Comparison of ENCODE assay signal across 10 cellular contexts in the genomic region with DNA sequence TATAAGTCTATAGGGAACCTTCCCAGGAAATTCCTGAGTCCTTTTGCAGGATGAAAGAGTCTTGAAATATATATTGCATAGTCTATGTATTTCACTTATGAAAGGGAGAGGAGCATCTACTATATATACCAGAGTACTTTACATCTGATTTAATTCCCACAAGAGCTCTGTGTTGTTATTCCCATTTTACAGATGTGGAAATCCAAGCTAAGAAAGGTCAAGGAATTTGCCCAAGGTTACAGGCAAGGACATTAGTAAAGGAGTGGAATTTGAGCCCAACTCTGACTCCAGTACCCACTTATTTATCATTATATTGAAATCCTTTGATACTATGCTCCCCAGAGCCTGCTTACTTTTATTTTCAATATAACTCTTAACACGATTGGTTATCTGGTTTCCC. TPM values are rescaled to one million over a fixed set of nuclear protein-coding genes. Genes with fewer than 3 reads are reported as not detected.
DNase-seq lines count a peak whose midpoint lies in the region; ATAC-seq, FAIRE-seq and TF ChIP-seq lines count a peak whose summit lies in the region.
"Had no signal": no experiment of that assay in that cellular context is flagged by ENCODE, and none has a peak within 500 bp of the region (broad histone marks: within the 10 kb centered on the region; RNA-seq: fewer than 3 reads in every experiment).

No MANE protein-coding gene starts in this region.

- H3K79me2 ChIP-seq in HepG2 (ENCODE audit: insufficient read depth, low read length) = peaks cover 46% of the 10 kb centered on the region

- no peak for TF ChIP-seq RAD21 in HepG2 (CRISPR knock-in tag; IDR thresholded peaks at IDR 0.05)

- 92% methylated on average over 1 of the region's 1 CpG for WGBS in HepG2 (ENCODE audit: low lambda C conversion rate)

- no peak overlapping the region for H3K27ac ChIP-seq in HepG2 (ENCODE audit: extremely low read length, insufficient read depth, low read length)
- H3K27ac ChIP-seq in stomach smooth muscle (ENCODE audit: low read length) = no peak overlapping the region
- H3K27ac ChIP-seq: brain microvascular endothelial cell had no signal

- intact Hi-C loops in activated CD4-positive, alpha-beta T cell treated with anti-CD3 and anti-CD28 coated beads, Interleukin-2, amount 10 ng/mL, durations not matched to agents 24 days and 14 days (cut with micrococcal nuclease) = loop anchor here (10.0 kb wide), 1 partner anchor 1137 kb away; the partner anchor contains the start of gene SEC63
- intact Hi-C loops in HepG2 (cut with micrococcal nuclease; ENCODE audit: unreplicated experiment) = no loop called here

- H3K4me3 ChIP-seq in HepG2 (replicated peaks in 1 of 3; ENCODE audit: insufficient read depth in 1 of 3, low read depth in 2 of 3, low read length in 3 of 3) (peak overlapping the region; percentile 37 to 98 (median 89); a peak in 5 of 6 replicates), stomach smooth muscle (ENCODE audit: low read length in 2 of 2) (peak overlapping the region; percentile 92 to 93)

- H3K9me3 Mint-ChIP-seq in activated CD4-positive, alpha-beta T cell treated with anti-CD3 and anti-CD28 coated beads, Interleukin-2, amount 10 ng/mL, durations not matched to agents 24 days and 14 days = no peaks in the 10 kb centered on the region
- H3K9me3 Mint-ChIP-seq in activated naive CD8-positive, alpha-beta T cell treated with anti-CD3 and anti-CD28 coated beads, Interleukin-2, amount 50 U/mL, for 24 hours = no peaks in the 10 kb centered on the region

- in situ Hi-C loops in HepG2 (cut with HindIII; ENCODE audit: extremely low pct_ligation_motif_present, low pct_unique_long_range_greater_than_20kb) (no loop called here), GM13976 (cut with MboI; ENCODE audit: low sequenced_read_pairs, unreplicated experiment) (loop anchor here (10.0 kb wide), 1 partner anchor 293 kb away; the partner anchor contains the start of gene CD164)

- H3K4me1 ChIP-seq in HepG2 (ENCODE audit: insufficient read depth, low read length) (peaks cover 62% of the 10 kb centered on the region), stomach smooth muscle (ENCODE audit: control insufficient read depth, insufficient read depth, low read length) (peaks cover 7% of the 10 kb centered on the region)

- no peak overlapping the region for H3K27ac Mint-ChIP-seq in activated CD4-positive, alpha-beta T cell treated with anti-CD3 and anti-CD28 coated beads, Interleukin-2, amount 10 ng/mL, durations not matched to agents 24 days and 14 days
- H3K27ac Mint-ChIP-seq in activated naive CD8-positive, alpha-beta T cell treated with anti-CD3 and anti-CD28 coated beads, Interleukin-2, amount 50 U/mL, for 24 hours = no peak overlapping the region

- peak overlapping the region; percentile 89 for H3K4me2 ChIP-seq in HepG2 (ENCODE audit: low read depth, low read length)

- no peak overlapping the region for H2AFZ ChIP-seq in HepG2 (ENCODE audit: low read length)

- H3K4me1 Mint-ChIP-seq in activated CD4-positive, alpha-beta T cell treated with anti-CD3 and anti-CD28 coated beads, Interleukin-2, amount 10 ng/mL, durations not matched to agents 24 days and 14 days = peaks cover 49% of the 10 kb centered on the region
- H3K4me1 Mint-ChIP-seq in activated naive CD8-positive, alpha-beta T cell treated with anti-CD3 and anti-CD28 coated beads, Interleukin-2, amount 50 U/mL, for 24 hours = peaks cover 50% of the 10 kb centered on the region

- no TSS peak for BruUV-seq in HepG2 (replicated peaks; lab: Mats Ljungman, UMichigan)

- POLR2A ChIA-PET in HepG2 (lab: Yijun Ruan, JAX) = no interaction called here

- H3K27me3 Mint-ChIP-seq in activated CD4-positive, alpha-beta T cell treated with anti-CD3 and anti-CD28 coated beads, Interleukin-2, amount 10 ng/mL, durations not matched to agents 24 days and 14 days = no peaks in the 10 kb centered on the region
- H3K27me3 Mint-ChIP-seq in activated naive CD8-positive, alpha-beta T cell treated with anti-CD3 and anti-CD28 coated beads, Interleukin-2, amount 50 U/mL, for 24 hours = no peaks in the 10 kb centered on the region

- no peak for DNase-seq in activated CD4-positive, alpha-beta T cell treated with anti-CD3 and anti-CD28 coated beads, Interleukin-2, amount 10 ng/mL, durations not matched to agents 24 days and 14 days
- DNase-seq in activated CD4-positive, alpha-beta T cell treated with anti-CD3 and anti-CD28 coated beads, Interleukin-2, amount 50 U/mL, for 48 hours = no peak
- DNase-seq in activated naive CD8-positive, alpha-beta T cell treated with anti-CD3 and anti-CD28 coated beads, Interleukin-2, amount 50 U/mL, for 24 hours = no peak
- no peak for DNase-seq in HepG2 (ENCODE audit: low spot score)
- DNase-seq in erythroblast (lab: John Stamatoyannopoulos, UW) = no peak
- DNase-seq in GM13976 (ENCODE audit: low spot score) = no peak
- no peak for DNase-seq in central memory CD4-positive, alpha-beta T cell
- DNase-seq: brain microvascular endothelial cell, NCI-H1105 treated with DMSO at 0.1 percent for 48 hours had no signal

- no peaks in the 10 kb centered on the region; a peak in 1 of 5 replicates for H3K27me3 ChIP-seq in HepG2 (ENCODE audit: control insufficient read depth in 1 of 2, insufficient read depth in 2 of 2, low read length in 2 of 2)
- no peaks in the 10 kb centered on the region for H3K27me3 ChIP-seq in stomach smooth muscle (ENCODE audit: control insufficient read depth in 1 of 2, insufficient read depth in 2 of 2, low read length in 2 of 2)
- H3K27me3 ChIP-seq: brain microvascular endothelial cell had no signal

- CTCF ChIA-PET in HepG2 (lab: Yijun Ruan, JAX; ENCODE audit: low intra/inter-chr PET ratio, low total read pairs) = no interaction called here

- no peak for ATAC-seq in activated naive CD8-positive, alpha-beta T cell treated with anti-CD3 and anti-CD28 coated beads, Interleukin-2, amount 50 U/mL, for 24 hours
- ATAC-seq in HepG2 = no peak

- no peaks in the 10 kb centered on the region for H3K36me3 ChIP-seq in HepG2 (replicated peaks in 1 of 2; ENCODE audit: control insufficient read depth in 1 of 2, insufficient read depth in 2 of 2, low read length in 2 of 2)
- H3K36me3 ChIP-seq in stomach smooth muscle (ENCODE audit: control insufficient read depth in 2 of 2, insufficient read depth in 2 of 2, low read length in 2 of 2) = no peaks in the 10 kb centered on the region
- H3K36me3 ChIP-seq: brain microvascular endothelial cell had no signal

- H3K4me3 Mint-ChIP-seq in activated CD4-positive, alpha-beta T cell treated with anti-CD3 and anti-CD28 coated beads, Interleukin-2, amount 10 ng/mL, durations not matched to agents 24 days and 14 days = peak overlapping the region; percentile 36
- H3K4me3 Mint-ChIP-seq in activated naive CD8-positive, alpha-beta T cell treated with anti-CD3 and anti-CD28 coated beads, Interleukin-2, amount 50 U/mL, for 24 hours = peak overlapping the region; percentile 93

- H3K36me3 Mint-ChIP-seq in activated CD4-positive, alpha-beta T cell treated with anti-CD3 and anti-CD28 coated beads, Interleukin-2, amount 10 ng/mL, durations not matched to agents 24 days and 14 days (ENCODE audit: low read depth) = peaks cover 2% of the 10 kb centered on the region
- no peaks in the 10 kb centered on the region for H3K36me3 Mint-ChIP-seq in activated naive CD8-positive, alpha-beta T cell treated with anti-CD3 and anti-CD28 coated beads, Interleukin-2, amount 50 U/mL, for 24 hours (ENCODE audit: low read depth)

- H3K9ac ChIP-seq in HepG2 (ENCODE audit: insufficient read depth, low read depth, low read length) = no peak overlapping the region
- H3K9ac ChIP-seq in stomach smooth muscle (ENCODE audit: low read length in 2 of 2) = peak overlapping the region in 1 of 2 donors; percentile 97

- TF ChIP-seq EP300 in HepG2 (IDR thresholded peaks at IDR 0.05; ENCODE audit: low read depth in 2 of 2, low read length in 2 of 2) (no peak), HepG2 (CRISPR knock-in tag; IDR thresholded peaks at IDR 0.05; ENCODE audit: borderline replicate concordance) (no peak)

- peaks cover 12% of the 10 kb centered on the region for H4K20me1 ChIP-seq in HepG2 (ENCODE audit: insufficient read depth, low read length)

- no peak for FAIRE-seq in HepG2 (lab: Jason Lieb, UNC)

- no peak for TF ChIP-seq CTCF in HepG2 (CRISPR knock-in tag; IDR thresholded peaks at IDR 0.05)
- TF ChIP-seq CTCF in GM13976 (IDR thresholded peaks at IDR 0.05; ENCODE audit: borderline replicate concordance, control extremely low read depth, extremely low read depth, insufficient read depth, missing control alignments) = no peak

- no peaks in the 10 kb centered on the region for H3K9me3 ChIP-seq in HepG2 (ENCODE audit: low read length)
- no peaks in the 10 kb centered on the region for H3K9me3 ChIP-seq in stomach smooth muscle (ENCODE audit: control insufficient read depth in 2 of 2, low read length in 2 of 2)

- TF ChIP-seq POLR2A in HepG2 (IDR thresholded peaks at IDR 0.05; ENCODE audit: insufficient read depth in 1 of 2, low read depth in 2 of 2, low read length in 2 of 2) = no peak
- TF ChIP-seq POLR2A in erythroblast (IDR thresholded peaks at IDR 0.05; ENCODE audit: low read length) = no peak

RNA-seq across cellular contexts. Expression of gene SESN1, which starts 2.6 kb away (rescaled TPM):
- total RNA-seq in activated CD4-positive, alpha-beta T cell treated with anti-CD3 and anti-CD28 coated beads, Interleukin-2, amount 10 ng/mL, durations not matched to agents 24 days and 14 days = 9.3 and 11.5 TPM in 2 replicates
- total RNA-seq in HepG2 (2016; rRNA removed; fragmentation: Illumina TruSeq; extraction: Trizol) = 44.7 and 52.1 TPM in 2 replicates
- total RNA-seq in HepG2 (2016; cell fraction: cytosol; rRNA removed; fragmentation: Illumina TruSeq; extraction: Trizol; ENCODE audit: low read depth) = 5.9 and 6.4 TPM in 2 replicates
- total RNA-seq in HepG2 (2016; cell fraction: insoluble cytoplasmic fraction; rRNA removed; fragmentation: Illumina TruSeq; extraction: Trizol) = 44.0 and 53.7 TPM in 2 replicates
- total RNA-seq in HepG2 (2016; cell fraction: membrane; rRNA removed; fragmentation: Illumina TruSeq; extraction: Trizol) = 18.5 and 19.2 TPM in 2 replicates
- 41.0 and 44.1 TPM in 2 replicates for total RNA-seq in HepG2 (2016; cell fraction: nucleus; rRNA removed; fragmentation: Illumina TruSeq; extraction: Trizol)
- polyA plus RNA-seq in HepG2 (2011; rRNA removed) = 20.6 and 24.9 TPM in 2 replicates
- polyA plus RNA-seq in HepG2 (2011; cell fraction: cytosol; rRNA removed) = 8.7 and 12.4 TPM in 2 replicates
- polyA plus RNA-seq in HepG2 (2011; cell fraction: nucleus; rRNA removed) = 18.6 and 19.8 TPM in 2 replicates
- 16.9 and 20.3 TPM in 2 replicates for polyA plus RNA-seq in HepG2 (2012)
- 3.6 TPM in 2 replicates for polyA plus RNA-seq in HepG2 (2016; cell fraction: cytosol; fragmentation: Illumina TruSeq; extraction: Trizol; ENCODE audit: low read depth)
- 46.8 and 47.5 TPM in 2 replicates for polyA plus RNA-seq in HepG2 (2016; cell fraction: insoluble cytoplasmic fraction; fragmentation: Illumina TruSeq; extraction: Trizol; ENCODE audit: low read depth)
- 9.9 and 10.9 TPM in 2 replicates for polyA plus RNA-seq in HepG2 (2016; cell fraction: membrane; fragmentation: Illumina TruSeq; extraction: Trizol; ENCODE audit: low read depth)
- 40.6 and 43.2 TPM in 2 replicates for polyA plus RNA-seq in HepG2 (2016; cell fraction: nucleus; fragmentation: Illumina TruSeq; extraction: Trizol; ENCODE audit: insufficient read depth, low read depth)
- polyA minus RNA-seq in HepG2 (2011; rRNA and poly(A)+ RNA removed; ENCODE audit: low replicate concordance) = 15.1 and 39.9 TPM in 2 replicates
- 14.2 and 14.6 TPM in 2 replicates for polyA minus RNA-seq in HepG2 (2011; cell fraction: cytosol; rRNA and poly(A)+ RNA removed)
- 66.0 and 72.1 TPM in 2 replicates for polyA minus RNA-seq in HepG2 (2011; cell fraction: nucleus; rRNA and poly(A)+ RNA removed)

RNA-seq across cellular contexts. Expression of gene CEP57L1, which starts 3.2 kb away (rescaled TPM):
- 14.2 and 15.3 TPM in 2 replicates for total RNA-seq in activated CD4-positive, alpha-beta T cell treated with anti-CD3 and anti-CD28 coated beads, Interleukin-2, amount 10 ng/mL, durations not matched to agents 24 days and 14 days
- total RNA-seq in HepG2 (2016; rRNA removed; fragmentation: Illumina TruSeq; extraction: Trizol) = 15.5 and 20.7 TPM in 2 replicates
- total RNA-seq in HepG2 (2016; cell fraction: cytosol; rRNA removed; fragmentation: Illumina TruSeq; extraction: Trizol; ENCODE audit: low read depth) = 20.5 and 21.1 TPM in 2 replicates
- total RNA-seq in HepG2 (2016; cell fraction: insoluble cytoplasmic fraction; rRNA removed; fragmentation: Illumina TruSeq; extraction: Trizol) = 16.4 and 22.3 TPM in 2 replicates
- total RNA-seq in HepG2 (2016; cell fraction: membrane; rRNA removed; fragmentation: Illumina TruSeq; extraction: Trizol) = 12.0 and 13.3 TPM in 2 replicates
- 12.7 and 13.1 TPM in 2 replicates for total RNA-seq in HepG2 (2016; cell fraction: nucleus; rRNA removed; fragmentation: Illumina TruSeq; extraction: Trizol)
- 5.5 and 7.7 TPM in 2 replicates for polyA plus RNA-seq in HepG2 (2011; rRNA removed)
- polyA plus RNA-seq in HepG2 (2011; cell fraction: cytosol; rRNA removed) = 2.6 TPM in 2 replicates
- polyA plus RNA-seq in HepG2 (2011; cell fraction: nucleus; rRNA removed) = 3.6 and 5.3 TPM in 2 replicates
- 3.4 and 6.8 TPM in 2 replicates for polyA plus RNA-seq in HepG2 (2012)
- polyA plus RNA-seq in HepG2 (2016; cell fraction: cytosol; fragmentation: Illumina TruSeq; extraction: Trizol; ENCODE audit: low read depth) = 1.7 and 3.0 TPM in 2 replicates
- 15.9 and 16.9 TPM in 2 replicates for polyA plus RNA-seq in HepG2 (2016; cell fraction: insoluble cytoplasmic fraction; fragmentation: Illumina TruSeq; extraction: Trizol; ENCODE audit: low read depth)
- polyA plus RNA-seq in HepG2 (2016; cell fraction: membrane; fragmentation: Illumina TruSeq; extraction: Trizol; ENCODE audit: low read depth) = 4.1 and 4.6 TPM in 2 replicates
- polyA plus RNA-seq in HepG2 (2016; cell fraction: nucleus; fragmentation: Illumina TruSeq; extraction: Trizol; ENCODE audit: insufficient read depth, low read depth) = 9.7 and 9.9 TPM in 2 replicates
- polyA minus RNA-seq in HepG2 (2011; rRNA and poly(A)+ RNA removed; ENCODE audit: low replicate concordance) = 3.1 and 14.4 TPM in 2 replicates
- polyA minus RNA-seq in HepG2 (2011; cell fraction: cytosol; rRNA and poly(A)+ RNA removed) = 6.2 and 6.4 TPM in 2 replicates
- 15.9 and 20.3 TPM in 2 replicates for polyA minus RNA-seq in HepG2 (2011; cell fraction: nucleus; rRNA and poly(A)+ RNA removed)
